Comparison of ENCODE assay signal across 8 cellular contexts in the genomic region with DNA sequence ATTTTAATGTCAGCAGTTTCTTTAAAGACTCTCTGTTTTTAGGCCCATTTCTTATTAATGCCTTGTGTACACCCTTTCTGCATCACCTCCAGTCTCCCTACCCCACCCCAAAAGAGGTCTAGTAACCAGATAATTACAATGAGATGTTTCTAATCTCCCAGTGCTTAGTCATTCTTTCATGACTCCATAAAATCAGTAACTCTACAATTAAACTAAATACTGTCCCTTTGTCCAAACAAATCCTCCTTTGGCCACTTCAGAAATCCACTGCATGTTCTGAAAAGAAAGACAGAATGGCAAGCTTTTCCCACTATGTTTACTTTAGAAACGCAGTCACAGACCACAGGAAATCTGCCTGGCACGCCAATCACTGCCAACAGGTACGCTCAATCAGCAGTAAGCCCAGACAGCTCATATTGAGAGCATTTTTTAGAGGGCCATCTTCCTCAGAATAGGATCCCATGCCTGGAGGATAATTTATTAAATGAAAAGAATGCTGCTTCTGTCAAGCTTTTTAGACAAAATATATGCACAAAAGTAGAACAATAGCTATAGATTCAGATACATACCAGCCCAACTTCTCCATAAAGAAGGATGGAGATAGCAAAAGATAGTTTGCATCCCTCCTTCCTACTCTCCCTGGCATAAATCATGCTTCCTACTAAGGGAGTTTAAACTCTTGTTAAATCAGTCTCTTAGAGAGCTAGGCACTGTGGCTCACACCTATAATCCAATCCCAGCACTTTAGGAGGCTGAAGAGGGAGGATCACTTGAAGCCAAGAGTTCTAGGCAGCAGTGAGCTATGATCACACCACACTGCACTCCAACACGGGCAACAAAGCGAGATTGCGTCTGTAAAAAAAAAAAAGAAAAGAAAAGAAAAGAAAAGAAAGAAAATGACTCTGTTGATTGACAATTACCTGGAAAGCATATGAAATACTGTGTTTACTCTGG. TPM values are rescaled to one million over a fixed set of nuclear protein-coding genes. Genes with fewer than 3 reads are reported as not detected.
A peak's percentile ranks its signal among the peaks of the same experiment; 100 is the strongest.
DNase-seq lines count a peak whose midpoint lies in the region; ATAC-seq and TF ChIP-seq lines count a peak whose summit lies in the region.

No MANE protein-coding gene starts in this region.

- H3K27me3 Mint-ChIP-seq in glutamatergic neuron (ENCODE audit: unreplicated experiment), result peaks cover 2% of the 10 kb centered on the region

- ATAC-seq in GM21381 (IDR thresholded peaks at IDR 0.05; ENCODE audit: unreplicated experiment), result peak; percentile 57
- peak; percentile 53 for ATAC-seq in SK-N-SH treated with all-trans-retinoic acid at 6 μM for 48 hours
- ATAC-seq in GM21515 (IDR thresholded peaks at IDR 0.05; ENCODE audit: unreplicated experiment), result no peak

- H3K36me3 Mint-ChIP-seq in glutamatergic neuron (ENCODE audit: unreplicated experiment), result peaks cover 15% of the 10 kb centered on the region

- H3K9me3 Mint-ChIP-seq in glutamatergic neuron (ENCODE audit: unreplicated experiment), result peaks cover 3% of the 10 kb centered on the region

- no peak for TF ChIP-seq CTCF in glutamatergic neuron (IDR thresholded peaks at IDR 0.05; ENCODE audit: partially characterized antibody, unreplicated experiment)

- peak overlapping the region; percentile 89 for H3K27ac Mint-ChIP-seq in glutamatergic neuron (ENCODE audit: unreplicated experiment)

- DNase-seq in AG08395 (ENCODE audit: low spot score), result peak; percentile 70
- DNase-seq in glutamatergic neuron, result no peak
- DNase-seq in T-helper 9 cell, result no peak
- DNase-seq in NCI-H524 (lab: John Stamatoyannopoulos, UW), result no peak
- DNase-seq in KG1 (lab: John Stamatoyannopoulos, UW), result no peak

- H3K4me1 Mint-ChIP-seq in glutamatergic neuron (ENCODE audit: low read depth, unreplicated experiment), result peaks cover 16% of the 10 kb centered on the region

- peak overlapping the region; percentile 58 for H3K4me3 Mint-ChIP-seq in glutamatergic neuron (ENCODE audit: unreplicated experiment)

TF ChIP-seq in SK-N-SH treated with all-trans-retinoic acid at 6 μM for 48 hours, 23 proteins besides CTCF, POLR2A, EP300 and RAD21:
- TF ChIP-seq, protein P1, sequence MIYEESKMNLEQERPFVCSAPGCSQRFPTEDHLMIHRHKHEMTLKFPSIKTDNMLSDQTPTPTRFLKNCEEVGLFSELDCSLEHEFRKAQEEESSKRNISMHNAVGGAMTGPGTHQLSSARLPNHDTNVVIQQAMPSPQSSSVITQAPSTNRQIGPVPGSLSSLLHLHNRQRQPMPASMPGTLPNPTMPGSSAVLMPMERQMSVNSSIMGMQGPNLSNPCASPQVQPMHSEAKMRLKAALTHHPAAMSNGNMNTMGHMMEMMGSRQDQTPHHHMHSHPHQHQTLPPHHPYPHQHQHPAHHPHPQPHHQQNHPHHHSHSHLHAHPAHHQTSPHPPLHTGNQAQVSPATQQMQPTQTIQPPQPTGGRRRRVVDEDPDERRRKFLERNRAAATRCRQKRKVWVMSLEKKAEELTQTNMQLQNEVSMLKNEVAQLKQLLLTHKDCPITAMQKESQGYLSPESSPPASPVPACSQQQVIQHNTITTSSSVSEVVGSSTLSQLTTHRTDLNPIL (CRISPR knock-in tag; IDR thresholded peaks at IDR 0.05; ENCODE audit: low read depth), result no peak
- TF ChIP-seq TOX (CRISPR knock-in tag; IDR thresholded peaks at IDR 0.05; ENCODE audit: borderline replicate concordance), result no peak
- no peak for TF ChIP-seq ZC3H10 (CRISPR knock-in tag; IDR thresholded peaks at IDR 0.05)
- TF ChIP-seq RARB (CRISPR knock-in tag; IDR thresholded peaks at IDR 0.05), result no peak

RNA-seq across cellular contexts. Expression of a gene that starts 14.6 kb away (rescaled TPM):
- 163 TPM for total RNA-seq in glutamatergic neuron (ENCODE audit: unreplicated experiment)
